ENCODE assay signal across 1 cellular context in the genomic region with DNA sequence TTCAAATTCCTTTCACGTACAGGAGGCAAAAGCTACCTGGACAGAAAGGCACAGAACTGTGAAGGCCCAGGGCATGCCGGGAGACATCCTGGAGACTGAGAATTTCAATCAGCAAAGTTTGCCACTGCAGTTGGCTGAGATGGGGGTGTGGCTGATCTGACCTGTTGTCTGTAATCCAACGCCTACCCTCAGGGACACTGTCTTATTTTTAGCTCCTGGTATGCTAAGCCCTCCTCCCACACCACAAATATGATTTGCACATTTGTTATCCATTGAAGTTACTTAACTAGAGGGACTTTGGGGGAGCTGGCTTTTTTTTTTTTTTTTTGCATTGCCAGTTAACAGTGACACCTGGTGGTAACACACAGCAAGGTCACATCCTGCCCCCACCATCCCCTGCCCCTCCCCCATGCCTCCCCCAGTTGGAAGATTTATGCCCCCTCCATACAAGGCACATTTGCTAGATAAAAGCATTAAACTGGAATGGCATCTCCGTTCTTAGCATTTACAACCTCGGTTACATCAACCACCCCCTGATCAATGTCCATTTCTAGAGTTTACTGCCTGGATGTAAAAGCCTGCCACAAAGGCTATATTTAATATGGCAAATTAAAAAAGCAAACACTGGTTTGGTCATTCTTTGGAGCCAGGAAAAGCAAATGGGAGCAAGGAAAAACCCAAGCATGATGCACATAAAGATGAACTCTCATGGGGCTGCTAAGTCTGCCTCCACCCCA.
TF ChIP-seq lines count a peak whose summit lies in the region.

No MANE protein-coding gene starts in this region.

TF ChIP-seq in endothelial cell of umbilical vein, 7 proteins besides CTCF, POLR2A, EP300 and RAD21:
- TF ChIP-seq POLR2AphosphoS5 (IDR thresholded peaks at IDR 0.05; ENCODE audit: insufficient read depth, low read depth, low read length) (no peak), JUN (IDR thresholded peaks at IDR 0.05; ENCODE audit: borderline replicate concordance, insufficient read depth, insufficient read length, low read depth) (no peak), MYC (IDR thresholded peaks at IDR 0.05; ENCODE audit: low read depth, low read length) (no peak), FOS (IDR thresholded peaks at IDR 0.05; ENCODE audit: borderline replicate concordance, insufficient read depth, low read length) (no peak)
